7 cellular contexts compared by ENCODE assay signal in genomic region chr2:155966071-155966471, GRCh38.
DNase-seq lines count a peak whose midpoint lies in the region; ATAC-seq, FAIRE-seq and TF ChIP-seq lines count a peak whose summit lies in the region.
"Not testable (repeated sequence)": the region's sequence is repeated elsewhere in the genome, so short reads cannot be mapped to it uniquely, and the experiment has no call there.

No MANE protein-coding gene starts in this region.

- H2AFZ ChIP-seq in K562 (ENCODE audit: low read depth, low read length): peak overlapping the region; percentile 48; the same call in 1 of the 2 replicates

- H3K9me3 Mint-ChIP-seq in nephron progenitor cell: not testable (repeated sequence)

- H3K4me3 ChIP-seq in HUES48 (ENCODE audit: low read depth, low read length) (peak overlapping the region; percentile 40; the same call in 1 of the 2 replicates), K562 (0 out of 2 replicates have a peak overlapping the region, but pooled peaks have one; percentile 15), iPS-15b (ENCODE audit: low read depth, low read length) (peak overlapping the region; percentile 48)

- not testable (repeated sequence) for ATAC-seq in K562

- intact Hi-C loops in K562 (cut with micrococcal nuclease): loop anchor here (10.0 kb wide), 1 partner anchor 1479 kb away; the partner anchor contains the start of gene CYTIP

- TF ChIP-seq CTCF in K562 (IDR thresholded peaks at IDR 0.05 in 2 of 3, conservative IDR thresholded peaks at IDR 0.05 in 1 of 3; ENCODE audit: insufficient read depth in 2 of 3, low read depth in 1 of 3, low read length in 3 of 3); nephron progenitor cell (IDR thresholded peaks at IDR 0.05): not testable (repeated sequence)

- not testable (repeated sequence) for TF ChIP-seq EP300 in K562 (IDR thresholded peaks at IDR 0.05; ENCODE audit: low read length)

- not testable (repeated sequence) for TF ChIP-seq RAD21 in K562 (CRISPR knock-in tag; conservative IDR thresholded peaks at IDR 0.05 in 1 of 2, IDR thresholded peaks at IDR 0.05 in 1 of 2)

- H3K9ac ChIP-seq in HUES48 (ENCODE audit: low read depth, low read length): not testable (repeated sequence)
- H3K9ac ChIP-seq in K562 (ENCODE audit: insufficient read depth in 1 of 2, low read depth in 2 of 2, low read length in 2 of 2) (peak overlapping the region in 1 of 2 experiments; percentile 35; a peak in 1 of 4 replicates), iPS-15b (ENCODE audit: low read depth, low read length) (peak overlapping the region; percentile 79)

- POLR2A ChIA-PET in K562 (lab: Yijun Ruan, JAX): not testable (repeated sequence)

- H3K27ac Mint-ChIP-seq in nephron progenitor cell: peak overlapping the region; percentile 91

- H3K36me3 ChIP-seq in HUES48 (ENCODE audit: control insufficient read depth, insufficient read depth, low read length); K562 (ENCODE audit: control insufficient read depth, insufficient read depth, low read length); iPS-15b (ENCODE audit: control insufficient read depth, insufficient read depth, low read length): not testable (repeated sequence)

- not testable (repeated sequence) for TF ChIP-seq POLR2A in K562 (conservative IDR thresholded peaks at IDR 0.05)

- BruUV-seq in K562 (replicated peaks; lab: Mats Ljungman, UMichigan): not testable (repeated sequence)

- DNase-seq in DMS153 (lab: John Stamatoyannopoulos, UW) (peak; percentile 1), NCI-H2171 treated with DMSO at 0.1 percent for 48 hours (lab: John Stamatoyannopoulos, UW) (peak; percentile 48), NCI-H748 treated with DMSO at 0.1 percent for 48 hours (lab: John Stamatoyannopoulos, UW) (peak; percentile 15)
- DNase-seq in K562 (ENCODE audit: extremely low read depth in 1 of 4, low spot score in 3 of 4); nephron progenitor cell: not testable (repeated sequence)

- FAIRE-seq in K562 (lab: Jason Lieb, UNC): not testable (repeated sequence)

- not testable (repeated sequence) for H3K27me3 ChIP-seq in HUES48 (ENCODE audit: control insufficient read depth, insufficient read depth, low read length); K562 (ENCODE audit: control insufficient read depth in 2 of 2, insufficient read depth in 2 of 2, low read length in 2 of 2); iPS-15b (ENCODE audit: control insufficient read depth, insufficient read depth, low read length)

- H3K4me2 ChIP-seq in K562 (ENCODE audit: insufficient read depth, low read length): peak overlapping the region; percentile 9; the same call in 1 of the 2 replicates

- 4% methylated on average over 15 of the region's 17 CpGs for WGBS in K562 (ENCODE audit: insufficient coverage, low coverage, missing lambda C conversion rate)

- H3K27ac ChIP-seq in HUES48 (ENCODE audit: low read depth, low read length); K562 (ENCODE audit: extremely low read depth, low read depth, low read length): not testable (repeated sequence)

- not testable (repeated sequence) for H3K27me3 Mint-ChIP-seq in nephron progenitor cell (ENCODE audit: low read depth, poor library complexity)

- not testable (repeated sequence) for H3K9me3 ChIP-seq in HUES48 (ENCODE audit: control insufficient read depth, insufficient read depth, low read length); K562 (replicated peaks; ENCODE audit: control insufficient read depth, insufficient read depth, low read depth, low read length); iPS-15b (ENCODE audit: control insufficient read depth, insufficient read depth, low read length)

- not testable (repeated sequence) for H3K4me1 Mint-ChIP-seq in nephron progenitor cell

- not testable (repeated sequence) for H4K20me1 ChIP-seq in K562 (replicated peaks; ENCODE audit: control insufficient read depth, insufficient read depth, low read length)

- in situ Hi-C loops in K562 (cut with MboI): not testable (repeated sequence)

- H3K79me2 ChIP-seq in K562 (ENCODE audit: control insufficient read depth, insufficient read depth, low read length): not testable (repeated sequence)

- H3K9me1 ChIP-seq in K562 (ENCODE audit: control insufficient read depth, insufficient read depth, low read length): not testable (repeated sequence)

- not testable (repeated sequence) for H3K4me1 ChIP-seq in HUES48 (ENCODE audit: control insufficient read depth, insufficient read depth, low read length); K562 (replicated peaks in 1 of 2; ENCODE audit: control insufficient read depth in 2 of 2, insufficient read depth in 2 of 2, low read length in 2 of 2); iPS-15b (ENCODE audit: control insufficient read depth, insufficient read depth, low read length)

- peak overlapping the region; percentile 70 for H3K4me3 Mint-ChIP-seq in nephron progenitor cell

- CTCF ChIA-PET in K562 (lab: Yijun Ruan, JAX; ENCODE audit: low intra/inter-chr PET ratio): not testable (repeated sequence)

- H3K36me3 Mint-ChIP-seq in nephron progenitor cell (ENCODE audit: low read depth): not testable (repeated sequence)

TF ChIP-seq in K562, 482 proteins besides CTCF, POLR2A, EP300 and RAD21:
- TF ChIP-seq YY1 (IDR thresholded peaks at IDR 0.05; ENCODE audit: borderline replicate concordance in 1 of 3, control insufficient read depth in 1 of 3, extremely low read depth in 1 of 3, insufficient read depth in 3 of 3, insufficient read length in 1 of 3, insufficient replicate concordance in 2 of 3, low read depth in 1 of 3, low read length in 2 of 3) (peak in 1 of 3 experiments; percentile 13), NR2C1 (tag; IDR thresholded peaks at IDR 0.05) (0 out of 2 replicates have a peak, but pooled peaks have one; percentile 3), FOXA3 (CRISPR knock-in tag; conservative IDR thresholded peaks at IDR 0.05 in 1 of 2, IDR thresholded peaks at IDR 0.05 in 1 of 2) (peak in 1 of 2 experiments; percentile 55; a peak in 1 of 4 replicates)
- not testable (repeated sequence) for TF ChIP-seq NR2C1 (IDR thresholded peaks at IDR 0.05)
